15 cellular contexts compared by ENCODE assay signal in the genomic region with DNA sequence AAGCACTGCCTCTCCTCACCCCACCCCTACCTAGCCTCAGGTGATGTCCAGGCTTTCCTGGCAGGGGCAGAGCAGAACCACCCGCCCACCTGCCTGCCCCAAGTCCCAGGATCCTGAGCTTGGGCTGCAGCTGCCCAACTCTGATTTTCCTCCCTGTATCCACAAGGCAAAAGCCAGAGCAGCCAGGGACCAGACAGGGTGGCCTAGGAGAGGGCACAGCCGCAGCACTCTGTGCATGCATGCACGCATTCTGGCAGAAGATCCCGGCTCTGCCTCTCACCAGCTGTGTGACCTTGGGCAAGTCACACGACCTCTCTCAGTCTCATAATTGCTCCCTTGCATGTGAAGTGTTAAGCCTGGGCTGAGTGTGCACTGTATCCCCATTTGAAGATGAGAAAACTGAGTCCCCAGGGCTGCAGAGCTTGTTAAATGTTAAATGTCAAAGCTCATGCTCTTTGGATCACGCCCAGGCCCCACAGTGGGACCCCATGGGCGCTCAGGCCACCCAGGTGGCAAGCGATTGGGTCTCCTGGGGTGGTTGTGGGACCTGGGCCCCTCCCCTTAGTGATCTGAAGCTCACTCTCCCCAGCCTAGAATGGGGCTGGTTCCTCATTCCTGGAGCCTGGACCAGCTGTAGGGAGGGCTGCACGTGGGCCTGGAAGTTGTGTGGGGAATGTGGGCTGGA. TPM values are rescaled to one million over a fixed set of nuclear protein-coding genes. Genes with fewer than 3 reads are reported as not detected.
DNase-seq lines count a peak whose midpoint lies in the region; ATAC-seq and TF ChIP-seq lines count a peak whose summit lies in the region.
"Had no signal": no experiment of that assay in that cellular context is flagged by ENCODE, and none has a peak within 500 bp of the region (broad histone marks: within the 10 kb centered on the region; RNA-seq: fewer than 3 reads in every experiment).

No MANE protein-coding gene starts in this region.

- H3K36me3 Mint-ChIP-seq in stimulated activated naive CD8-positive, alpha-beta T cell treated with anti-CD3 and anti-CD28 coated beads, Interleukin-15, Interleukin-2, amounts not matched to agents 100 ng/mL and 50 ng/mL, for 24 hours (ENCODE audit: low read depth): no peaks in the 10 kb centered on the region

- H3K27ac ChIP-seq in cingulate gyrus (ENCODE audit: low read depth, low read length): peak overlapping the region; percentile 99
- H3K27ac ChIP-seq in temporal lobe (ENCODE audit: low read depth, low read length): peak overlapping the region; percentile 100
- no peak overlapping the region for H3K27ac ChIP-seq in gastrocnemius medialis
- H3K27ac ChIP-seq: left lung had no signal

- H3K27me3 Mint-ChIP-seq in stimulated activated naive CD8-positive, alpha-beta T cell treated with anti-CD3 and anti-CD28 coated beads, Interleukin-15, Interleukin-2, amounts not matched to agents 100 ng/mL and 50 ng/mL, for 24 hours: no peaks in the 10 kb centered on the region

- no peaks in the 10 kb centered on the region for H3K9me3 ChIP-seq in gastrocnemius medialis
- H3K9me3 ChIP-seq: left lung had no signal

- no peak overlapping the region for H3K4me3 ChIP-seq in gastrocnemius medialis
- H3K4me3 ChIP-seq: left lung had no signal

- H3K4me3 Mint-ChIP-seq in stimulated activated naive CD8-positive, alpha-beta T cell treated with anti-CD3 and anti-CD28 coated beads, Interleukin-15, Interleukin-2, amounts not matched to agents 100 ng/mL and 50 ng/mL, for 24 hours: no peak overlapping the region
- H3K4me3 Mint-ChIP-seq: activated CD8-positive, alpha-beta memory T cell treated with anti-CD3 and anti-CD28 coated beads, Interleukin-2, amount 10 ng/mL, durations not matched to agents 7 days and 5 days had no signal

- no peaks in the 10 kb centered on the region for H3K36me3 ChIP-seq in gastrocnemius medialis
- H3K36me3 ChIP-seq: left lung had no signal

- DNase-seq in stimulated activated naive CD8-positive, alpha-beta T cell treated with anti-CD3 and anti-CD28 coated beads, Interleukin-15, Interleukin-2, amounts not matched to agents 100 U/mL and 50 U/mL, for 24 hours: no peak
- DNase-seq in head of caudate nucleus (no peak), gastrocnemius medialis (no peak)
- DNase-seq: activated CD8-positive, alpha-beta memory T cell treated with anti-CD3 and anti-CD28 coated beads, Interleukin-2, amount 10 ng/mL, durations not matched to agents 7 days and 5 days; DMS79 treated with DMSO at 0.1 percent for 48 hours; left lung; NCI-H2171; NK-92 treated with Interleukin-12 subunit alpha and Interleukin-12 subunit beta, amount 100 ng/mL, for 24 hours; SHP77 treated with DMSO at 0.1 percent for 48 hours; stimulated activated CD4-positive, alpha-beta T cell treated with anti-CD3 and anti-CD28 coated beads, Interleukin-2, amount 100 ng/mL, for 48 hours; T1000 had no signal

- in situ Hi-C loops in gastrocnemius medialis (cut with MboI; ENCODE audit: low sequenced_read_pairs in 4 of 4): no loop called here

- no peak for TF ChIP-seq POLR2A in gastrocnemius medialis (IDR thresholded peaks at IDR 0.05)

- peaks cover 18 to 25% of the 10 kb centered on the region in 2 donors for H3K4me1 ChIP-seq in gastrocnemius medialis

- peaks cover 81% of the 10 kb centered on the region for H3K4me1 Mint-ChIP-seq in stimulated activated naive CD8-positive, alpha-beta T cell treated with anti-CD3 and anti-CD28 coated beads, Interleukin-15, Interleukin-2, amounts not matched to agents 100 ng/mL and 50 ng/mL, for 24 hours (ENCODE audit: low read depth)

- TF ChIP-seq CTCF in gastrocnemius medialis (IDR thresholded peaks at IDR 0.05 in 4 of 5, conservative IDR thresholded peaks at IDR 0.05 in 1 of 5): no peak

- no peak for ATAC-seq in stimulated activated naive CD8-positive, alpha-beta T cell treated with anti-CD3 and anti-CD28 coated beads, Interleukin-15, Interleukin-2, amounts not matched to agents 100 U/mL and 50 U/mL, for 24 hours
- ATAC-seq in gastrocnemius medialis: no peak
- ATAC-seq: activated CD8-positive, alpha-beta memory T cell treated with anti-CD3 and anti-CD28 coated beads, Interleukin-2, amount 10 ng/mL, durations not matched to agents 7 days and 5 days; esophagus mucosa; left lung had no signal

- intact Hi-C loops in head of caudate nucleus (cut with DNase I) (no loop called here), gastrocnemius medialis (cut with DNase I; ENCODE audit: low total_unique reads) (no loop called here)

- no peaks in the 10 kb centered on the region for H3K9me3 Mint-ChIP-seq in stimulated activated naive CD8-positive, alpha-beta T cell treated with anti-CD3 and anti-CD28 coated beads, Interleukin-15, Interleukin-2, amounts not matched to agents 100 ng/mL and 50 ng/mL, for 24 hours

- peaks cover 17 to 31% (median 25%) of the 10 kb centered on the region in 3 donors for H3K27me3 ChIP-seq in gastrocnemius medialis

- peak overlapping the region; percentile 36 for H3K27ac Mint-ChIP-seq in stimulated activated naive CD8-positive, alpha-beta T cell treated with anti-CD3 and anti-CD28 coated beads, Interleukin-15, Interleukin-2, amounts not matched to agents 100 ng/mL and 50 ng/mL, for 24 hours
- H3K27ac Mint-ChIP-seq: activated CD8-positive, alpha-beta memory T cell treated with anti-CD3 and anti-CD28 coated beads, Interleukin-2, amount 10 ng/mL, durations not matched to agents 7 days and 5 days had no signal

RNA-seq across cellular contexts. Expression of a gene that starts 2.8 kb away (rescaled TPM):
- 0.25 TPM for total RNA-seq in temporal lobe
- total RNA-seq in gastrocnemius medialis: 10 to 100 TPM in 1 of 4 donors, 1 to 10 TPM in 3; 2.5 to 11.0 (median 4.9) TPM

RNA-seq across cellular contexts. Expression of a gene that starts 8.8 kb away (rescaled TPM):
- 0.25 TPM for total RNA-seq in temporal lobe
- total RNA-seq in gastrocnemius medialis: under 1 TPM in 3 of 4 donors, not detected in 1; 0.44 to 0.78 (median 0.56) TPM

RNA-seq across cellular contexts. Expression of a gene that starts 11.0 kb away (rescaled TPM):
- total RNA-seq in temporal lobe (46.0 TPM), gastrocnemius medialis (100 to 1,000 TPM in 3 of 4 donors, 10 to 100 TPM in 1; 78.4 to 193 (median 124) TPM)

RNA-seq across cellular contexts. Expression of a gene that starts 15.7 kb away (rescaled TPM):
- 15.7 TPM for total RNA-seq in temporal lobe
- total RNA-seq in gastrocnemius medialis: 10 to 100 TPM; 38.0 to 74.1 (median 39.4) TPM

RNA-seq across cellular contexts. Expression of a gene that starts 20.9 kb away (rescaled TPM):
- total RNA-seq in temporal lobe (19.9 TPM), gastrocnemius medialis (10 to 100 TPM in 2 of 4 donors, 1 to 10 TPM in 2; 5.2 to 14.7 (median 7.7) TPM)

Comparison
In these comparisons a context has a peak if more than half of its experiments do, and no peak if none do; other contexts are left out.
1. H3K27ac ChIP-seq: peak in cingulate gyrus (single experiment) and temporal lobe (single experiment); none in gastrocnemius medialis (0 of 4).